Comparison of ENCODE assay signal across 9 cellular contexts in genomic region chr21:45098867-45099266, GRCh38. TPM values are rescaled to one million over a fixed set of nuclear protein-coding genes. Genes with fewer than 3 reads are reported as not detected.
DNase-seq lines count a peak whose midpoint lies in the region; ATAC-seq and TF ChIP-seq lines count a peak whose summit lies in the region.
"Had no signal": no experiment of that assay in that cellular context is flagged by ENCODE, and none has a peak within 500 bp of the region (broad histone marks: within the 10 kb centered on the region; RNA-seq: fewer than 3 reads in every experiment).

No MANE protein-coding gene starts in this region.

- in situ Hi-C loops in gastrocnemius medialis (cut with MboI; ENCODE audit: low sequenced_read_pairs in 4 of 4): no loop called here

- TF ChIP-seq POLR2A in gastrocnemius medialis (IDR thresholded peaks at IDR 0.05): no peak

- no peak overlapping the region for H3K4me3 Mint-ChIP-seq in activated CD4-positive, alpha-beta T cell treated with anti-CD3 and anti-CD28 coated beads for 36 hours
- H3K4me3 Mint-ChIP-seq in chondrocyte (ENCODE audit: unreplicated experiment): no peak overlapping the region

- no peaks in the 10 kb centered on the region for H3K27me3 ChIP-seq in gastrocnemius medialis

- H3K9me3 ChIP-seq in gastrocnemius medialis: no peaks in the 10 kb centered on the region

- intact Hi-C loops in activated CD4-positive, alpha-beta T cell treated with anti-CD3 and anti-CD28 coated beads for 36 hours (cut with DNase I, micrococcal nuclease): no loop called here
- intact Hi-C loops in gastrocnemius medialis (cut with DNase I; ENCODE audit: low total_unique reads): loop anchor here (2.0 kb wide), 1 partner anchor 16 kb away; no protein-coding TSS in a partner anchor

- H3K27me3 Mint-ChIP-seq in activated CD4-positive, alpha-beta T cell treated with anti-CD3 and anti-CD28 coated beads for 36 hours: no peaks in the 10 kb centered on the region
- no peaks in the 10 kb centered on the region for H3K27me3 Mint-ChIP-seq in chondrocyte (ENCODE audit: low read depth)

- peak; percentile 73 for TF ChIP-seq CTCF in chondrocyte (IDR thresholded peaks at IDR 0.05)
- peak in 3 of 5 experiments; percentile 18 to 43 (median 30) for TF ChIP-seq CTCF in gastrocnemius medialis (IDR thresholded peaks at IDR 0.05 in 4 of 5, conservative IDR thresholded peaks at IDR 0.05 in 1 of 5)

- H3K36me3 ChIP-seq in gastrocnemius medialis: no peaks in the 10 kb centered on the region

- DNase-seq in activated CD4-positive, alpha-beta T cell treated with anti-CD3 and anti-CD28 coated beads for 36 hours: no peak
- DNase-seq in activated CD4-positive, alpha-beta T cell treated with anti-CD3 and anti-CD28 coated beads, Interleukin-2, amount 50 U/mL, for 4 hours: no peak
- DNase-seq in NCI-H2171 (lab: John Stamatoyannopoulos, UW) (peak; percentile 44), chondrocyte (ENCODE audit: low spot score) (no peak), gastrocnemius medialis (no peak), GOT3 (lab: John Stamatoyannopoulos, UW) (no peak)
- no peak for DNase-seq in central memory CD4-positive, alpha-beta T cell
- DNase-seq: activated CD4-positive, alpha-beta T cell treated with anti-CD3 and anti-CD28 coated beads for 4 hours had no signal

- H3K27ac ChIP-seq in gastrocnemius medialis: no peak overlapping the region

- POLR2A ChIA-PET in activated CD4-positive, alpha-beta T cell treated with anti-CD3 and anti-CD28 coated beads for 36 hours (lab: Charles Lee): no interaction called here

- peaks cover 25 to 51% of the 10 kb centered on the region in 2 donors for H3K4me1 ChIP-seq in gastrocnemius medialis

- CTCF ChIA-PET in activated CD4-positive, alpha-beta T cell treated with anti-CD3 and anti-CD28 coated beads for 36 hours (lab: Charles Lee): interaction anchor here (0.6 to 2.6 kb wide), 6 partner anchors 10 to 38 kb away, joined by 3 to 23 read pairs (median 3); no protein-coding TSS in a partner anchor

- no peaks in the 10 kb centered on the region for H3K9me3 Mint-ChIP-seq in activated CD4-positive, alpha-beta T cell treated with anti-CD3 and anti-CD28 coated beads for 36 hours (ENCODE audit: low read depth)
- H3K9me3 Mint-ChIP-seq in chondrocyte (ENCODE audit: low read depth): no peaks in the 10 kb centered on the region

- peak overlapping the region; percentile 14 for H3K27ac Mint-ChIP-seq in activated CD4-positive, alpha-beta T cell treated with anti-CD3 and anti-CD28 coated beads for 36 hours
- peak overlapping the region; percentile 57 for H3K27ac Mint-ChIP-seq in chondrocyte (ENCODE audit: unreplicated experiment)

- no peak overlapping the region for H3K4me3 ChIP-seq in gastrocnemius medialis

- peak; percentile 51 for ATAC-seq in activated CD4-positive, alpha-beta T cell treated with anti-CD3 and anti-CD28 coated beads for 36 hours
- no peak for ATAC-seq in gastrocnemius medialis
- no peak for ATAC-seq in GM19023 (IDR thresholded peaks at IDR 0.05; ENCODE audit: unreplicated experiment)

- H3K4me1 Mint-ChIP-seq in activated CD4-positive, alpha-beta T cell treated with anti-CD3 and anti-CD28 coated beads for 36 hours: peaks cover 45% of the 10 kb centered on the region
- H3K4me1 Mint-ChIP-seq in chondrocyte (ENCODE audit: low read depth): peaks cover 51% of the 10 kb centered on the region

- H3K36me3 Mint-ChIP-seq in activated CD4-positive, alpha-beta T cell treated with anti-CD3 and anti-CD28 coated beads for 36 hours (ENCODE audit: low read depth): peaks cover 3% of the 10 kb centered on the region
- peaks cover 1% of the 10 kb centered on the region for H3K36me3 Mint-ChIP-seq in chondrocyte (ENCODE audit: low read depth)

RNA-seq across cellular contexts. Expression of gene ADARB1, which starts 24.5 kb away (rescaled TPM):
- total RNA-seq in activated CD4-positive, alpha-beta T cell treated with anti-CD3 and anti-CD28 coated beads for 36 hours: 10 to 100 TPM; 32.8 to 37.7 TPM
- total RNA-seq in chondrocyte (53.8 to 92.8 TPM (median 89.5 TPM) in 3 replicates), gastrocnemius medialis (10 to 100 TPM in 1 of 4 donors, 1 to 10 TPM in 3; 5.9 to 11.5 (median 6.9) TPM)
